ENCODE assay signal across 8 cellular contexts in genomic region chr6:30571085-30572077, GRCh38. TPM values are rescaled to one million over a fixed set of nuclear protein-coding genes. Genes with fewer than 3 reads are reported as not detected.
DNase-seq lines count a peak whose midpoint lies in the region; ATAC-seq, FAIRE-seq and TF ChIP-seq lines count a peak whose summit lies in the region.

Gene ABCF1 (plus strand): TSS chr6:30571442. CDS start chr6:30571488, 46 bp downstream.

- H3K4me1 ChIP-seq in astrocyte (ENCODE audit: insufficient read depth, low read length) (peaks cover 16% of the 10 kb centered on the region), right cardiac atrium (ENCODE audit: control insufficient read depth, insufficient read depth, low read length) (peaks cover 7% of the 10 kb centered on the region), vagina (peaks cover 44% of the 10 kb centered on the region)

- TF ChIP-seq CTCF in astrocyte (IDR thresholded peaks at IDR 0.05; ENCODE audit: insufficient read depth, low read depth, low read length) (no peak), vagina (IDR thresholded peaks at IDR 0.05) (peak in 1 of 3 experiments; percentile 28)

- H3K27me3 ChIP-seq in astrocyte (ENCODE audit: insufficient read depth, low read length) (no peaks in the 10 kb centered on the region), right cardiac atrium (ENCODE audit: control insufficient read depth, insufficient read depth) (no peaks in the 10 kb centered on the region), vagina (no peaks in the 10 kb centered on the region)

- H3K4me1 Mint-ChIP-seq in astrocyte (ENCODE audit: low read depth, unreplicated experiment), result peaks cover 20% of the 10 kb centered on the region

- intact Hi-C loops in right cardiac atrium (cut with DNase I) (no loop called here), vagina (cut with DNase I) (no loop called here)

- peak within 1 kb of the TSS; percentile 96 for H3K27ac ChIP-seq in astrocyte (ENCODE audit: low read depth, low read length)
- H3K27ac ChIP-seq in right cardiac atrium (ENCODE audit: low read length), result peak within 1 kb of the TSS; percentile 92
- H3K27ac ChIP-seq in vagina, result peak within 1 kb of the TSS; percentile 91

- H3K9ac ChIP-seq in astrocyte (ENCODE audit: low read length), result peak within 1 kb of the TSS; percentile 95

- H4K20me1 ChIP-seq in astrocyte (ENCODE audit: insufficient read depth, low read length), result peaks cover 41% of the 10 kb centered on the region

- H3K27ac Mint-ChIP-seq in astrocyte (ENCODE audit: unreplicated experiment), result peak within 1 kb of the TSS; percentile 94

- H3K4me2 ChIP-seq in astrocyte (ENCODE audit: low read length), result peak within 1 kb of the TSS; percentile 99

- H3K4me3 ChIP-seq in astrocyte (ENCODE audit: insufficient read depth, low read depth, low read length) (peak within 1 kb of the TSS; percentile 91), right cardiac atrium (ENCODE audit: low read length) (peak within 1 kb of the TSS; percentile 68), vagina (peak within 1 kb of the TSS; percentile 54 to 75)

- H3K36me3 ChIP-seq in astrocyte (ENCODE audit: insufficient read depth, low read length) (no peaks in the 10 kb centered on the region), vagina (no peaks in the 10 kb centered on the region)

- FAIRE-seq in astrocyte (lab: Jason Lieb, UNC), result no peak

- ATAC-seq in GM18505 (IDR thresholded peaks at IDR 0.05; ENCODE audit: unreplicated experiment), result peak; percentile 90
- ATAC-seq in HG02973 (IDR thresholded peaks at IDR 0.05; ENCODE audit: unreplicated experiment), result peak; percentile 81
- peak; percentile 99 for ATAC-seq in right cardiac atrium

- H3K4me3 Mint-ChIP-seq in astrocyte (ENCODE audit: unreplicated experiment), result peak within 1 kb of the TSS; percentile 99

- peak; percentile 96 for DNase-seq in NCI-H2029 (lab: John Stamatoyannopoulos, UW)
- DNase-seq in T-helper 22 cell (ENCODE audit: low read depth), result peak; percentile 97
- DNase-seq in astrocyte (ENCODE audit: low read depth), result peak; percentile 83
- peak; percentile 99 to 100 (median 100) for DNase-seq in right cardiac atrium
- peak; percentile 97 for DNase-seq in putamen (ENCODE audit: low spot score)
- DNase-seq in vagina (ENCODE audit: extremely low spot score in 2 of 2), result peak; percentile 98

- no peaks in the 10 kb centered on the region for H3K36me3 Mint-ChIP-seq in astrocyte (ENCODE audit: low read depth, unreplicated experiment)

- peak within 1 kb of the TSS; percentile 98 for H2AFZ ChIP-seq in astrocyte (ENCODE audit: low read depth, low read length)

- WGBS in right cardiac atrium, result under 1% methylated on average over 67 of the region's 67 CpGs

- TF ChIP-seq POLR2A in GM18505 (IDR thresholded peaks at IDR 0.05; ENCODE audit: borderline replicate concordance, extremely low read depth, insufficient read depth, insufficient read length) (peak; percentile 94), vagina (IDR thresholded peaks at IDR 0.05) (peak in 1 of 2 donors; percentile 21)

- H3K9me3 ChIP-seq in astrocyte (ENCODE audit: insufficient read depth, low read depth, low read length) (no peaks in the 10 kb centered on the region), right cardiac atrium (ENCODE audit: control insufficient read depth, low read length) (no peaks in the 10 kb centered on the region), vagina (no peaks in the 10 kb centered on the region)

- no peaks in the 10 kb centered on the region for H3K27me3 Mint-ChIP-seq in astrocyte (ENCODE audit: low read depth, unreplicated experiment)

- H3K9me3 Mint-ChIP-seq in astrocyte (ENCODE audit: unreplicated experiment), result no peaks in the 10 kb centered on the region

- peaks cover 50% of the 10 kb centered on the region for H3K79me2 ChIP-seq in astrocyte (ENCODE audit: insufficient read depth, low read length)

RNA-seq across cellular contexts. Expression of gene ABCF1, which starts in this region (rescaled TPM):
- total RNA-seq in astrocyte, result 58.1 and 60.3 TPM in 2 replicates
- 10 to 100 TPM; 36.7 to 40.7 (median 39.2) TPM for total RNA-seq in right cardiac atrium
- 26.8 TPM for polyA plus RNA-seq in right cardiac atrium
- total RNA-seq in vagina, result 29.5 TPM

Comparison
In these comparisons a context has a peak if more than half of its experiments do, and no peak if none do; other contexts are left out.
1. Peak in every context shown above with its lines: DNase-seq, ATAC-seq, H3K4me3 ChIP-seq and H3K27ac ChIP-seq.